ENCODE assay signal across 10 cellular contexts in genomic region chr2:173414823-173415322, GRCh38.
DNase-seq lines count a peak whose midpoint lies in the region; ATAC-seq, FAIRE-seq and TF ChIP-seq lines count a peak whose summit lies in the region.
"Had no signal": no experiment of that assay in that cellular context is flagged by ENCODE, and none has a peak within 500 bp of the region (broad histone marks: within the 10 kb centered on the region; RNA-seq: fewer than 3 reads in every experiment).

No MANE protein-coding gene starts in this region.

- H3K4me1 ChIP-seq in A549 (peaks cover 31% of the 10 kb centered on the region), adrenal gland (replicated peaks in 1 of 2) (no peaks in the 10 kb centered on the region), esophagus muscularis mucosa (no peaks in the 10 kb centered on the region)
- H3K4me1 ChIP-seq: ascending aorta had no signal

- POLR2A ChIA-PET in A549 (lab: Yijun Ruan, JAX) = no interaction called here

- CTCF ChIA-PET in A549 (lab: Yijun Ruan, JAX) = interaction anchor here (0.5 to 3.9 kb wide), 6 partner anchors 12 to 1357 kb away, joined by 3 to 20 read pairs (median 4); no protein-coding TSS in a partner anchor

- WGBS in A549 (ENCODE audit: missing lambda C conversion rate) = 16% methylated on average over 1 of the region's 1 CpG
- WGBS in adrenal gland, 4 donors = 30 to 52% (median 37%) methylated on average over 1 of the region's 1 CpG
- 75% methylated on average over 1 of the region's 1 CpG for WGBS in esophagus muscularis mucosa

- no peak for TF ChIP-seq POLR2A in A549 (IDR thresholded peaks at IDR 0.05; ENCODE audit: low read length)
- no peak for TF ChIP-seq POLR2A in adrenal gland (IDR thresholded peaks at IDR 0.05)
- no peak for TF ChIP-seq POLR2A in esophagus muscularis mucosa (IDR thresholded peaks at IDR 0.05; ENCODE audit: low read depth)

- H3K9me3 ChIP-seq in A549 (no peaks in the 10 kb centered on the region), MG63 (no peaks in the 10 kb centered on the region), adrenal gland (replicated peaks in 1 of 3) (no peaks in the 10 kb centered on the region), esophagus muscularis mucosa (no peaks in the 10 kb centered on the region)
- H3K9me3 ChIP-seq: ascending aorta had no signal

- TF ChIP-seq EP300 in A549 (IDR thresholded peaks at IDR 0.05) (no peak), esophagus muscularis mucosa (IDR thresholded peaks at IDR 0.05) (no peak)

- peak overlapping the region; percentile 61 for H3K4me2 ChIP-seq in A549

- H3K27me3 ChIP-seq in MG63 (peaks cover 2% of the 10 kb centered on the region; the same call in 1 of the 2 replicates), adrenal gland (no peaks in the 10 kb centered on the region), esophagus muscularis mucosa (peaks cover 0 to 15% (median 0%) of the 10 kb centered on the region in 4 donors)
- H3K27me3 ChIP-seq: ascending aorta had no signal

- peak; percentile 49 to 68; a peak in 3 of 6 replicates for ATAC-seq in A549
- ATAC-seq in GM18498 (IDR thresholded peaks at IDR 0.05; ENCODE audit: unreplicated experiment) = no peak
- ATAC-seq in HG03095 (IDR thresholded peaks at IDR 0.05; ENCODE audit: unreplicated experiment) = no peak

- TF ChIP-seq CTCF in A549 (IDR thresholded peaks at IDR 0.05) = no peak
- TF ChIP-seq CTCF in adrenal gland (IDR thresholded peaks at IDR 0.05) = no peak
- TF ChIP-seq CTCF in fibroblast of villous mesenchyme (IDR thresholded peaks at IDR 0.05; ENCODE audit: insufficient read depth, low read depth, low read length) = no peak
- no peak for TF ChIP-seq CTCF in esophagus muscularis mucosa (IDR thresholded peaks at IDR 0.05)

- H3K27ac ChIP-seq in A549 (peak overlapping the region; percentile 67), adrenal gland (no peak overlapping the region), esophagus muscularis mucosa (replicated peaks in 1 of 4) (no peak overlapping the region)
- H3K27ac ChIP-seq: ascending aorta had no signal

- H3K4me3 ChIP-seq in A549 (no peak overlapping the region), MG63 (no peak overlapping the region), adrenal gland (no peak overlapping the region), fibroblast of villous mesenchyme (ENCODE audit: low read depth, low read length) (no peak overlapping the region), esophagus muscularis mucosa (no peak overlapping the region)
- H3K4me3 ChIP-seq: ascending aorta had no signal

- DNase-seq in A549 (ENCODE audit: low read depth in 1 of 2, low spot score in 1 of 2) (peak in 1 of 2 experiments; percentile 50), MG63 (peak; percentile 61), adrenal gland (peak in 4 of 7 donors; percentile 19 to 40 (median 34)), fibroblast of villous mesenchyme (ENCODE audit: low read depth) (peak; percentile 65), esophagus muscularis mucosa (ENCODE audit: extremely low spot score) (no peak)
- no peak for DNase-seq in activated CD8-positive, alpha-beta memory T cell treated with anti-CD3 and anti-CD28 coated beads for 24 hours
- DNase-seq: Karpas-422 had no signal

- TF ChIP-seq RAD21 in A549 (conservative IDR thresholded peaks at IDR 0.05 in 1 of 2, IDR thresholded peaks at IDR 0.05 in 1 of 2) = no peak

- intact Hi-C loops in adrenal gland (cut with DNase I) = no loop called here
- intact Hi-C loops in esophagus muscularis mucosa (cut with DNase I) = no loop called here

- no peaks in the 10 kb centered on the region for H3K36me3 ChIP-seq in MG63
- H3K36me3 ChIP-seq in adrenal gland (replicated peaks in 1 of 2) = no peaks in the 10 kb centered on the region
- no peaks in the 10 kb centered on the region for H3K36me3 ChIP-seq in esophagus muscularis mucosa
- H3K36me3 ChIP-seq: ascending aorta had no signal

- no peak for FAIRE-seq in A549 (lab: Jason Lieb, UNC)

TF ChIP-seq in A549, 52 proteins besides CTCF, POLR2A, EP300 and RAD21:
- peak in 1 of 2 experiments; percentile 45; a peak in 1 of 4 replicates for TF ChIP-seq CEBPB (IDR thresholded peaks at IDR 0.05)
- no peak for TF ChIP-seq SMC3 (IDR thresholded peaks at IDR 0.05)

Comparison
In these comparisons a context has a peak if more than half of its experiments do, and no peak if none do; other contexts are left out.
1. ATAC-seq: peak in A549 (2 of 2); none in GM18498 (single experiment) and HG03095 (single experiment).
2. DNase-seq: peak in MG63 (single experiment), adrenal gland (4 of 7) and fibroblast of villous mesenchyme (single experiment); none in esophagus muscularis mucosa (single experiment) and activated CD8-positive, alpha-beta memory T cell treated with anti-CD3 and anti-CD28 coated beads for 24 hours (single experiment).
3. H3K27ac ChIP-seq: peak in A549 (2 of 2); none in adrenal gland (0 of 5) and esophagus muscularis mucosa (0 of 4).